Comparison of ENCODE assay signal across 8 cellular contexts in the genomic region with DNA sequence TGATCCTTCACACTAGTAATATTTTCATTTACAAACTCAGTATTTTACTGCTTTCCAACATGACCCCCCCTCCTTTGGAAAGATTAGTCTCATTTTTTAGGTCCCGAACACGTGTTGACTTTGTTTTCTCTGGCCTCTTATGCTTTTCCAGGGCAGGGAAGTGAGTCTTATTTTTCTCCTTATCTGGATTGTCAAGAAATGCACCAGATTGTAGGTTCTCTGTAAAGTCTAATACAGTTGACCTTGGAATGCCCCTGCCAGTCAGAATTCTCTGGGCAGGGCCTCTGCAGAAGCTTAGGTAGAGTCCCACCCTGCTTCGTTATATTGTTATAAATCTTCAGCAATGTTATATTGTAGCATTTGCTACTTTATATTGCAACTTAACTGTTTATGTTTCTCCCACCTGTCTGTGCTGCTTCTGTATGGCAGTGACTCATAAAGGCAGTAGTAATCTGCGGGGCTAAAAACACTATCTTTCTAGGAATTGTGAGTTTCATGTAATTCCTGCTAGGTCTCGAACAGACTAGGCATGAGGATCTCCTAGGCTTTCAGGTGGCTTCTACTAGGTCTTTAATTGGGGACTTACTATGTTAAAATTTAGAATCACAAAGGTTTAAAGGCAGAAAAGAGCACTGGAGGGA. TPM values are rescaled to one million over a fixed set of nuclear protein-coding genes. Genes with fewer than 3 reads are reported as not detected.
DNase-seq lines count a peak whose midpoint lies in the region; ATAC-seq, FAIRE-seq and TF ChIP-seq lines count a peak whose summit lies in the region.

No MANE protein-coding gene starts in this region.

- intact Hi-C loops in activated CD8-positive, alpha-beta T cell treated with anti-CD3 and anti-CD28 coated beads for 36 hours (cut with micrococcal nuclease), result loop anchor here (5.0 kb wide), 1 partner anchor 33 kb away; no protein-coding TSS in a partner anchor
- intact Hi-C loops in thyroid gland (cut with DNase I), result no loop called here
- intact Hi-C loops in sciatic nerve (cut with DNase I), result no loop called here

- H3K9me3 ChIP-seq in thyroid gland, result no peaks in the 10 kb centered on the region

- no peaks in the 10 kb centered on the region for H3K27me3 ChIP-seq in thyroid gland

- no peak for ATAC-seq in activated T-cell treated with anti-CD3 and anti-CD28 coated beads, Interleukin-2, amount 50 U/mL, for 72 hours (replicated peaks in 1 of 2)
- ATAC-seq in activated CD8-positive, alpha-beta T cell treated with anti-CD3 and anti-CD28 coated beads for 36 hours, result no peak
- ATAC-seq in GM21515 (IDR thresholded peaks at IDR 0.05; ENCODE audit: unreplicated experiment), result no peak
- no peak for ATAC-seq in sciatic nerve

- no peak overlapping the region for H3K4me3 ChIP-seq in thyroid gland (replicated peaks in 1 of 3)

- peaks cover 0 to 5% of the 10 kb centered on the region in 2 donors for H3K36me3 Mint-ChIP-seq in activated T-cell treated with anti-CD3 and anti-CD28 coated beads, Interleukin-2, amount 50 U/mL, for 72 hours (ENCODE audit: insufficient read depth in 2 of 2)
- H3K36me3 Mint-ChIP-seq in activated CD8-positive, alpha-beta T cell treated with anti-CD3 and anti-CD28 coated beads for 36 hours (ENCODE audit: low read depth), result peaks cover 3% of the 10 kb centered on the region

- H3K4me3 Mint-ChIP-seq in activated T-cell treated with anti-CD3 and anti-CD28 coated beads, Interleukin-2, amount 50 U/mL, for 72 hours, result peak overlapping the region; percentile 95
- peak overlapping the region; percentile 88 for H3K4me3 Mint-ChIP-seq in activated CD8-positive, alpha-beta T cell treated with anti-CD3 and anti-CD28 coated beads for 36 hours

- H3K27ac ChIP-seq in thyroid gland, result peak overlapping the region in 2 of 3 donors; percentile 91 to 98

- FAIRE-seq in islet of Langerhans (lab: Jason Lieb, UNC), result peak; percentile 21

- peak overlapping the region; percentile 95 for H3K27ac Mint-ChIP-seq in activated T-cell treated with anti-CD3 and anti-CD28 coated beads, Interleukin-2, amount 50 U/mL, for 72 hours
- H3K27ac Mint-ChIP-seq in activated CD8-positive, alpha-beta T cell treated with anti-CD3 and anti-CD28 coated beads for 36 hours, result peak overlapping the region; percentile 65

- peaks cover 39% of the 10 kb centered on the region for H3K4me1 Mint-ChIP-seq in activated T-cell treated with anti-CD3 and anti-CD28 coated beads, Interleukin-2, amount 50 U/mL, for 72 hours (ENCODE audit: low read depth)
- H3K4me1 Mint-ChIP-seq in activated CD8-positive, alpha-beta T cell treated with anti-CD3 and anti-CD28 coated beads for 36 hours (ENCODE audit: low read depth), result peaks cover 40% of the 10 kb centered on the region

- H3K36me3 ChIP-seq in thyroid gland, result no peaks in the 10 kb centered on the region

- no peaks in the 10 kb centered on the region for H3K27me3 Mint-ChIP-seq in activated T-cell treated with anti-CD3 and anti-CD28 coated beads, Interleukin-2, amount 50 U/mL, for 72 hours (ENCODE audit: low read depth)
- H3K27me3 Mint-ChIP-seq in activated CD8-positive, alpha-beta T cell treated with anti-CD3 and anti-CD28 coated beads for 36 hours, result no peaks in the 10 kb centered on the region

- no peak for DNase-seq in activated T-cell treated with anti-CD3 and anti-CD28 coated beads, Interleukin-2, amount 50 U/mL, for 72 hours
- DNase-seq in activated T-cell treated with anti-CD3 and anti-CD28 coated beads for 4 hours (no peak), thyroid gland (no peak), DMS53 treated with DMSO at 0.1 percent for 48 hours (lab: John Stamatoyannopoulos, UW; ENCODE audit: unreplicated experiment) (no peak), sciatic nerve (ENCODE audit: low spot score) (no peak)
- no peak for DNase-seq in activated CD8-positive, alpha-beta T cell treated with anti-CD3 and anti-CD28 coated beads for 36 hours

- no peak for TF ChIP-seq CTCF in activated CD8-positive, alpha-beta T cell treated with anti-CD3 and anti-CD28 coated beads for 36 hours (IDR thresholded peaks at IDR 0.05)
- no peak for TF ChIP-seq CTCF in thyroid gland (IDR thresholded peaks at IDR 0.05)

- POLR2A ChIA-PET in activated CD8-positive, alpha-beta T cell treated with anti-CD3 and anti-CD28 coated beads for 36 hours (lab: Charles Lee), result interaction anchor here (0.7 kb wide), 1 partner anchor 17 kb away, joined by 3 read pairs; no protein-coding TSS in a partner anchor

- H3K9me3 Mint-ChIP-seq in activated T-cell treated with anti-CD3 and anti-CD28 coated beads, Interleukin-2, amount 50 U/mL, for 72 hours, result no peaks in the 10 kb centered on the region
- no peaks in the 10 kb centered on the region for H3K9me3 Mint-ChIP-seq in activated CD8-positive, alpha-beta T cell treated with anti-CD3 and anti-CD28 coated beads for 36 hours

- WGBS in thyroid gland, 2 donors, result 57 to 62% methylated on average over 5 of the region's 5 CpGs

- TF ChIP-seq POLR2A in thyroid gland (IDR thresholded peaks at IDR 0.05), result no peak

- peaks cover 13 to 14% of the 10 kb centered on the region in 2 donors for H3K4me1 ChIP-seq in thyroid gland

- CTCF ChIA-PET in activated CD8-positive, alpha-beta T cell treated with anti-CD3 and anti-CD28 coated beads for 36 hours (lab: Charles Lee), result interaction anchor here (0.8 kb wide), 1 partner anchor 32 kb away, joined by 3 read pairs; no protein-coding TSS in a partner anchor

RNA-seq across cellular contexts. Expression of gene TDRD3, which starts 2.0 kb away (rescaled TPM):
- 10 to 100 TPM; 15.9 to 18.9 TPM for total RNA-seq in activated T-cell treated with anti-CD3 and anti-CD28 coated beads, Interleukin-2, amount 50 U/mL, for 72 hours
- total RNA-seq in activated CD8-positive, alpha-beta T cell treated with anti-CD3 and anti-CD28 coated beads for 36 hours, result 10 to 100 TPM; 17.1 to 19.0 TPM
- total RNA-seq in thyroid gland (10 to 100 TPM; 28.5 to 47.8 (median 41.3) TPM), sciatic nerve (55.7 TPM)
